8 cellular contexts compared by ENCODE assay signal in genomic region chr12:22624573-22624907, GRCh38. TPM values are rescaled to one million over a fixed set of nuclear protein-coding genes. Genes with fewer than 3 reads are reported as not detected.
DNase-seq lines count a peak whose midpoint lies in the region; ATAC-seq and TF ChIP-seq lines count a peak whose summit lies in the region.

No MANE protein-coding gene starts in this region.

- H3K36me3 ChIP-seq in HUES48 (ENCODE audit: control insufficient read depth, insufficient read depth, low read length) (no peaks in the 10 kb centered on the region), liver (ENCODE audit: control insufficient read depth in 4 of 4, insufficient read depth in 3 of 4, low read depth in 1 of 4, low read length in 3 of 4) (no peaks in the 10 kb centered on the region), transverse colon (no peaks in the 10 kb centered on the region)

- TF ChIP-seq RAD21 in liver (IDR thresholded peaks at IDR 0.05) = no peak

- H3K9me3 ChIP-seq in HUES48 (ENCODE audit: control insufficient read depth, insufficient read depth, low read length) (no peaks in the 10 kb centered on the region), liver (ENCODE audit: control insufficient read depth in 4 of 4, low read length in 3 of 4) (no peaks in the 10 kb centered on the region), transverse colon (no peaks in the 10 kb centered on the region)

- no peaks in the 10 kb centered on the region for H3K36me3 Mint-ChIP-seq in brain

- in situ Hi-C loops in transverse colon (cut with MboI; ENCODE audit: low pct_ligation_motif_present in 1 of 4, low pct_unique_long_range_greater_than_20kb in 1 of 4, low sequenced_read_pairs in 3 of 4) = loop anchor here in 1 of 4 donors (10.0 kb wide), 1 partner anchor 80 kb away; the partner anchor contains the start of gene C2CD5

- peaks cover 0 to 3% (median 0%) of the 10 kb centered on the region in 5 experiments for H3K9me3 Mint-ChIP-seq in brain

- H3K9ac ChIP-seq in HUES48 (ENCODE audit: low read depth, low read length) (peak overlapping the region; percentile 86), liver (ENCODE audit: low read depth in 1 of 2, low read length in 2 of 2) (peak overlapping the region; percentile 87 to 99)

- intact Hi-C loops in transverse colon (cut with DNase I; ENCODE audit: low total_unique reads) = no loop called here

- peak overlapping the region; percentile 97 to 99 (median 98) for H3K27ac Mint-ChIP-seq in brain

- H3K27me3 ChIP-seq in HUES48 (ENCODE audit: control insufficient read depth, insufficient read depth, low read length) = no peaks in the 10 kb centered on the region
- no peaks in the 10 kb centered on the region for H3K27me3 ChIP-seq in liver (ENCODE audit: control insufficient read depth in 4 of 4, insufficient read depth in 4 of 4, low read length in 3 of 4)
- no peaks in the 10 kb centered on the region for H3K27me3 ChIP-seq in transverse colon

- H3K4me3 ChIP-seq in HUES48 (ENCODE audit: low read depth, low read length) (peak overlapping the region; percentile 86), liver (ENCODE audit: low read depth in 1 of 3, low read length in 3 of 3) (peak overlapping the region; percentile 63 to 99 (median 82)), transverse colon (peak overlapping the region; percentile 3 to 92 (median 88))

- TF ChIP-seq CTCF in brain (conservative IDR thresholded peaks at IDR 0.05) (no peak), liver (IDR thresholded peaks at IDR 0.05; ENCODE audit: low read depth, low read length, missing input control) (no peak), transverse colon (IDR thresholded peaks at IDR 0.05) (no peak)

- peaks cover 19% of the 10 kb centered on the region for H3K27me3 Mint-ChIP-seq in brain

- H3K27ac ChIP-seq in HUES48 (ENCODE audit: low read depth, low read length) (peak overlapping the region; percentile 98), liver (ENCODE audit: low read depth in 1 of 2, low read length in 2 of 2) (peak overlapping the region; percentile 97), transverse colon (peak overlapping the region; percentile 96 to 99 (median 98))

- ATAC-seq in GM18907 (IDR thresholded peaks at IDR 0.05; ENCODE audit: unreplicated experiment) = peak; percentile 3
- no peak for ATAC-seq in HG02884 (IDR thresholded peaks at IDR 0.05; ENCODE audit: unreplicated experiment)

- H3K4me1 Mint-ChIP-seq in brain = peaks cover 43% of the 10 kb centered on the region

- WGBS in liver = 14% methylated on average over 11 of the region's 11 CpGs
- WGBS in transverse colon (ENCODE audit: low coverage in 1 of 2), 2 donors = 27% methylated on average over 2 to 11 of the region's 11 CpGs

- H3K4me3 Mint-ChIP-seq in brain = peak overlapping the region; percentile 90 to 98 (median 97)

- TF ChIP-seq POLR2A in transverse colon (IDR thresholded peaks at IDR 0.05) = no peak

- TF ChIP-seq EP300 in transverse colon (IDR thresholded peaks at IDR 0.05; ENCODE audit: low read depth) = no peak

- DNase-seq in transverse colon = no peak
- no peak for DNase-seq in NK-92 (lab: John Stamatoyannopoulos, UW; ENCODE audit: unreplicated experiment)
- DNase-seq in SHP77 treated with DMSO at 0.1 percent for 48 hours (lab: John Stamatoyannopoulos, UW) = no peak

- peaks cover 25% of the 10 kb centered on the region for H3K4me1 ChIP-seq in HUES48 (ENCODE audit: control insufficient read depth, insufficient read depth, low read length)
- peaks cover 0 to 26% (median 9%) of the 10 kb centered on the region in 4 donors for H3K4me1 ChIP-seq in liver (ENCODE audit: control insufficient read depth in 4 of 4, insufficient read depth in 4 of 4, low read length in 3 of 4)
- H3K4me1 ChIP-seq in transverse colon = peaks cover 11 to 36% (median 23%) of the 10 kb centered on the region in 4 donors

TF ChIP-seq in liver, 16 proteins besides CTCF, POLR2A, EP300 and RAD21:
- TF ChIP-seq FOXA2 (IDR thresholded peaks at IDR 0.05) (no peak), NR2F2 (IDR thresholded peaks at IDR 0.05) (no peak), ATF3 (IDR thresholded peaks at IDR 0.05) (no peak), REST (IDR thresholded peaks at IDR 0.05) (no peak), HNF4A (conservative IDR thresholded peaks at IDR 0.05) (no peak), RXRA (IDR thresholded peaks at IDR 0.05) (no peak), HNF4G (IDR thresholded peaks at IDR 0.05) (no peak), JUND (IDR thresholded peaks at IDR 0.05) (no peak), MAX (IDR thresholded peaks at IDR 0.05) (no peak), YY1 (IDR thresholded peaks at IDR 0.05) (no peak)

RNA-seq across cellular contexts. Expression of gene ETNK1, which starts 0.4 kb away (rescaled TPM):
- polyA plus RNA-seq in brain (ENCODE audit: insufficient read depth, low read depth, low replicate concordance) = 4.2 TPM
- 10 to 100 TPM; 31.4 to 51.4 TPM for total RNA-seq in liver
- 10 to 100 TPM; 15.6 to 22.7 TPM for polyA plus RNA-seq in liver
- 100 to 1,000 TPM in 3 of 4 donors, 10 to 100 TPM in 1; 48.6 to 129 (median 102) TPM for total RNA-seq in transverse colon
